In genomic region chr2:176067587-176068002, GRCh38 we compare ENCODE assay signal across 18 cellular contexts. TPM values are rescaled to one million over a fixed set of nuclear protein-coding genes. Genes with fewer than 3 reads are reported as not detected.
DNase-seq lines count a peak whose midpoint lies in the region; ATAC-seq and TF ChIP-seq lines count a peak whose summit lies in the region.
"Had no signal": no experiment of that assay in that cellular context is flagged by ENCODE, and none has a peak within 500 bp of the region (broad histone marks: within the 10 kb centered on the region; RNA-seq: fewer than 3 reads in every experiment).

No MANE protein-coding gene starts in this region.

- H3K4me1 Mint-ChIP-seq in activated CD8-positive, alpha-beta memory T cell treated with anti-CD3 and anti-CD28 coated beads, Interleukin-2, amount 10 ng/mL, durations not matched to agents 7 days and 5 days, result peaks cover 13% of the 10 kb centered on the region

- H3K27ac ChIP-seq in right atrium auricular region, result no peak overlapping the region
- no peak overlapping the region for H3K27ac ChIP-seq in neuronal stem cell (replicated peaks; ENCODE audit: low read length)
- no peak overlapping the region for H3K27ac ChIP-seq in upper lobe of left lung
- H3K27ac ChIP-seq: SJSA1 had no signal

- TF ChIP-seq POLR2A in upper lobe of left lung (IDR thresholded peaks at IDR 0.05), result no peak

- peaks cover 89% of the 10 kb centered on the region for H3K27me3 Mint-ChIP-seq in activated CD8-positive, alpha-beta memory T cell treated with anti-CD3 and anti-CD28 coated beads, Interleukin-2, amount 10 ng/mL, durations not matched to agents 7 days and 5 days

- H3K23ac ChIP-seq in neuronal stem cell (ENCODE audit: low read depth, low read length, poor library complexity), result peak overlapping the region; percentile 76

- intact Hi-C loops in Right ventricle myocardium inferior (cut with DNase I), result no loop called here
- intact Hi-C loops in left ventricle myocardium superior (cut with micrococcal nuclease), result no loop called here

- H3K27me3 ChIP-seq in right atrium auricular region, result peaks cover 10 to 27% of the 10 kb centered on the region in 2 donors
- H3K27me3 ChIP-seq in neuronal stem cell (ENCODE audit: control insufficient read depth in 3 of 3, insufficient read depth in 3 of 3, low read depth in 1 of 3, low read length in 3 of 3), result peaks cover 21 to 75% (median 48%) of the 10 kb centered on the region in 3 experiments
- peaks cover 0 to 58% (median 30%) of the 10 kb centered on the region in 4 donors for H3K27me3 ChIP-seq in upper lobe of left lung

- H3K36me3 Mint-ChIP-seq in activated CD8-positive, alpha-beta memory T cell treated with anti-CD3 and anti-CD28 coated beads, Interleukin-2, amount 10 ng/mL, durations not matched to agents 7 days and 5 days, result no peaks in the 10 kb centered on the region

- no peaks in the 10 kb centered on the region for H3K9me3 Mint-ChIP-seq in activated CD8-positive, alpha-beta memory T cell treated with anti-CD3 and anti-CD28 coated beads, Interleukin-2, amount 10 ng/mL, durations not matched to agents 7 days and 5 days (ENCODE audit: low read depth)
- H3K9me3 Mint-ChIP-seq: activated T-helper 2 cell treated with anti-CD3 and anti-CD28 coated beads, Interferon-gamma antibody, Interleukin-2, Interleukin-4, amounts not matched to agents 10 μg/mL and 5 μg/mL and 100 μg/mL, durations not matched to agents 14 hours and 24 hours and 36 hours; central memory CD8-positive, alpha-beta T cell had no signal

- no peak overlapping the region for H2BK12ac ChIP-seq in neuronal stem cell (ENCODE audit: low read length)

- H3K36me3 ChIP-seq in right atrium auricular region (no peaks in the 10 kb centered on the region), neuronal stem cell (replicated peaks in 1 of 2; ENCODE audit: control insufficient read depth in 2 of 2, insufficient read depth in 2 of 2, low read length in 2 of 2) (no peaks in the 10 kb centered on the region), upper lobe of left lung (no peaks in the 10 kb centered on the region)
- H3K36me3 ChIP-seq: SJSA1 had no signal

- no peak overlapping the region for H3K27ac Mint-ChIP-seq in activated CD8-positive, alpha-beta memory T cell treated with anti-CD3 and anti-CD28 coated beads, Interleukin-2, amount 10 ng/mL, durations not matched to agents 7 days and 5 days
- H3K27ac Mint-ChIP-seq: activated T-helper 2 cell treated with anti-CD3 and anti-CD28 coated beads, Interferon-gamma antibody, Interleukin-2, Interleukin-4, amounts not matched to agents 10 μg/mL and 5 μg/mL and 100 μg/mL, durations not matched to agents 14 hours and 24 hours and 36 hours had no signal

- no peak overlapping the region for H2BK120ac ChIP-seq in neuronal stem cell (ENCODE audit: low read depth, low read length)

- no peak overlapping the region for H2AK5ac ChIP-seq in neuronal stem cell (ENCODE audit: low read depth, low read length)

- ATAC-seq in Right ventricle myocardium inferior (peak; percentile 26), left ventricle myocardium superior (peak; percentile 56), upper lobe of left lung (ENCODE audit: low FRiP score in 2 of 2) (peak in 1 of 2 donors; percentile 39), GM21526 (IDR thresholded peaks at IDR 0.05; ENCODE audit: low FRiP score, unreplicated experiment) (no peak)
- ATAC-seq in activated CD8-positive, alpha-beta memory T cell treated with anti-CD3 and anti-CD28 coated beads, Interleukin-2, amount 10 ng/mL, durations not matched to agents 7 days and 5 days, result no peak

- H3K79me1 ChIP-seq in neuronal stem cell (ENCODE audit: low read depth, low read length), result no peaks in the 10 kb centered on the region

- DNase-seq in Right ventricle myocardium inferior (ENCODE audit: missing footprints) (no peak), right atrium auricular region (ENCODE audit: low spot score) (no peak), left ventricle myocardium superior (no peak), neuronal stem cell (ENCODE audit: low spot score) (no peak), upper lobe of left lung (peak in 1 of 2 donors; percentile 58), AG08395 (ENCODE audit: low spot score) (no peak)
- no peak for DNase-seq in activated CD8-positive, alpha-beta memory T cell treated with anti-CD3 and anti-CD28 coated beads, Interleukin-2, amount 10 ng/mL, durations not matched to agents 7 days and 5 days
- DNase-seq: activated CD4-positive, CD25-positive, alpha-beta regulatory T cell treated with anti-CD3 and anti-CD28 coated beads, Interleukin-2, amount 50 U/mL, for 72 hours; NCI-H1105 treated with DMSO at 0.1 percent for 48 hours; NCI-H774; stimulated activated naive CD4-positive, alpha-beta T cell treated with Interleukin-2 at 50 U/mL for 16 hours had no signal

- no peak for TF ChIP-seq EP300 in upper lobe of left lung (IDR thresholded peaks at IDR 0.05)

- peaks cover 0 to 20% of the 10 kb centered on the region in 2 donors for H3K4me1 ChIP-seq in right atrium auricular region
- H3K4me1 ChIP-seq in neuronal stem cell (ENCODE audit: control insufficient read depth in 2 of 2, insufficient read depth in 1 of 2, low read depth in 1 of 2, low read length in 2 of 2), result peaks cover 0 to 3% of the 10 kb centered on the region in 2 donors
- H3K4me1 ChIP-seq in upper lobe of left lung, result peaks cover 10 to 30% (median 14%) of the 10 kb centered on the region in 4 donors
- H3K4me1 ChIP-seq: SJSA1 had no signal

- no peak overlapping the region for H3K9ac ChIP-seq in neuronal stem cell (ENCODE audit: low read depth, low read length, poor library complexity)

- no peak overlapping the region for H3K18ac ChIP-seq in neuronal stem cell (ENCODE audit: low read length)

- H3K14ac ChIP-seq in neuronal stem cell (ENCODE audit: low read length), result no peak overlapping the region

- H3K4me2 ChIP-seq in neuronal stem cell (ENCODE audit: insufficient read depth, low read length, poor library complexity, severe bottlenecking), result no peak overlapping the region

- H3K9me3 ChIP-seq in right atrium auricular region (no peaks in the 10 kb centered on the region), neuronal stem cell (replicated peaks in 1 of 2; ENCODE audit: control insufficient read depth in 2 of 2, insufficient read depth in 1 of 2, low read depth in 1 of 2, low read length in 2 of 2) (peaks cover 0 to 9% of the 10 kb centered on the region in 2 donors), upper lobe of left lung (no peaks in the 10 kb centered on the region)
- H3K9me3 ChIP-seq: SJSA1 had no signal

- H2BK5ac ChIP-seq in neuronal stem cell (ENCODE audit: low read length), result no peak overlapping the region

- H3K4ac ChIP-seq in neuronal stem cell (ENCODE audit: low read length), result no peak overlapping the region

- no peak overlapping the region for H2AFZ ChIP-seq in neuronal stem cell (ENCODE audit: low read length)

- no CpG with 5 or more reads among the region's 27 CpGs for whole genome bisulfite sequencing in neuronal stem cell (ENCODE audit: extremely low coverage in 2 of 2, insufficient read length in 2 of 2, insufficient replicate concordance in 1 of 2), 2 donors
- 0 to 6% methylated on average over 13 to 21 of the region's 27 CpGs for WGBS in upper lobe of left lung, 2 donors

- CTCF ChIA-PET in activated CD8-positive, alpha-beta memory T cell treated with anti-CD3 and anti-CD28 coated beads, Interleukin-2, amount 10 ng/mL, durations not matched to agents 7 days and 5 days (lab: Charles Lee), result no interaction called here

- H2BK15ac ChIP-seq in neuronal stem cell (ENCODE audit: low read length), result no peak overlapping the region

- H3K4me3 ChIP-seq in right atrium auricular region, result peak overlapping the region in 1 of 2 donors; percentile 29
- H3K4me3 ChIP-seq in neuronal stem cell (ENCODE audit: low read length in 2 of 2), result peak overlapping the region in 1 of 2 donors; percentile 51
- H3K4me3 ChIP-seq in upper lobe of left lung, result peak overlapping the region in 3 of 4 donors; percentile 21 to 39 (median 34)
- H3K4me3 ChIP-seq: SJSA1 had no signal

- H4K8ac ChIP-seq in neuronal stem cell (ENCODE audit: low read depth, low read length), result no peak overlapping the region

- no peak overlapping the region for H4K91ac ChIP-seq in neuronal stem cell (ENCODE audit: low read depth, low read length, poor library complexity)

- no peak for TF ChIP-seq CTCF in right atrium auricular region (IDR thresholded peaks at IDR 0.05)
- no peak for TF ChIP-seq CTCF in upper lobe of left lung (IDR thresholded peaks at IDR 0.05)

- H3K4me3 Mint-ChIP-seq in activated CD8-positive, alpha-beta memory T cell treated with anti-CD3 and anti-CD28 coated beads, Interleukin-2, amount 10 ng/mL, durations not matched to agents 7 days and 5 days, result no peak overlapping the region
- H3K4me3 Mint-ChIP-seq: central memory CD8-positive, alpha-beta T cell had no signal

RNA-seq across cellular contexts. Expression of gene EVX2, which starts 16.2 kb away (rescaled TPM):
- total RNA-seq in Right ventricle myocardium inferior (not detected), right atrium auricular region (not detected), left ventricle myocardium superior (not detected), upper lobe of left lung (not detected)
- not detected for polyA plus RNA-seq in neuronal stem cell (2013, experiment 1 of 2)
- polyA plus RNA-seq in neuronal stem cell (2013, experiment 2 of 2), result not detected
- total RNA-seq in activated CD8-positive, alpha-beta memory T cell treated with anti-CD3 and anti-CD28 coated beads, Interleukin-2, amount 10 ng/mL, durations not matched to agents 7 days and 5 days, result not detected
- total RNA-seq: activated T-helper 2 cell treated with anti-CD3 and anti-CD28 coated beads, Interferon-gamma antibody, Interleukin-2, Interleukin-4, amounts not matched to agents 10 μg/mL and 5 μg/mL and 100 μg/mL, durations not matched to agents 14 hours and 24 hours and 36 hours; Daoy; glomerular endothelial cell; mononuclear cell; SJSA1 had no signal

RNA-seq across cellular contexts. Expression of gene HOXD13, which starts 24.9 kb away (rescaled TPM):
- not detected for total RNA-seq in Right ventricle myocardium inferior
- total RNA-seq in right atrium auricular region, result not detected
- total RNA-seq in left ventricle myocardium superior, result not detected
- 0.03 TPM for polyA plus RNA-seq in neuronal stem cell (2013, experiment 1 of 2)
- 0.03 TPM for polyA plus RNA-seq in neuronal stem cell (2013, experiment 2 of 2)
- total RNA-seq in upper lobe of left lung, result not detected
- not detected for total RNA-seq in activated CD8-positive, alpha-beta memory T cell treated with anti-CD3 and anti-CD28 coated beads, Interleukin-2, amount 10 ng/mL, durations not matched to agents 7 days and 5 days
- total RNA-seq: activated T-helper 2 cell treated with anti-CD3 and anti-CD28 coated beads, Interferon-gamma antibody, Interleukin-2, Interleukin-4, amounts not matched to agents 10 μg/mL and 5 μg/mL and 100 μg/mL, durations not matched to agents 14 hours and 24 hours and 36 hours; glomerular endothelial cell; mononuclear cell had no signal

RNA-seq across cellular contexts. Expression of gene HOXD12, which starts 32.0 kb away (rescaled TPM):
- total RNA-seq in Right ventricle myocardium inferior (not detected), right atrium auricular region (not detected), left ventricle myocardium superior (not detected), upper lobe of left lung (not detected)
- not detected for polyA plus RNA-seq in neuronal stem cell (2013, experiment 1 of 2)
- polyA plus RNA-seq in neuronal stem cell (2013, experiment 2 of 2), result not detected
- not detected for total RNA-seq in activated CD8-positive, alpha-beta memory T cell treated with anti-CD3 and anti-CD28 coated beads, Interleukin-2, amount 10 ng/mL, durations not matched to agents 7 days and 5 days
- total RNA-seq: activated T-helper 2 cell treated with anti-CD3 and anti-CD28 coated beads, Interferon-gamma antibody, Interleukin-2, Interleukin-4, amounts not matched to agents 10 μg/mL and 5 μg/mL and 100 μg/mL, durations not matched to agents 14 hours and 24 hours and 36 hours; glomerular endothelial cell; mononuclear cell had no signal

RNA-seq across cellular contexts. Expression of gene HOXD11, which starts 39.5 kb away (rescaled TPM):
- total RNA-seq in Right ventricle myocardium inferior, result not detected
- not detected for total RNA-seq in right atrium auricular region
- total RNA-seq in left ventricle myocardium superior, result not detected
- polyA plus RNA-seq in neuronal stem cell (2013, experiment 1 of 2), result not detected
- not detected for polyA plus RNA-seq in neuronal stem cell (2013, experiment 2 of 2)
- not detected for total RNA-seq in upper lobe of left lung
- total RNA-seq in activated CD8-positive, alpha-beta memory T cell treated with anti-CD3 and anti-CD28 coated beads, Interleukin-2, amount 10 ng/mL, durations not matched to agents 7 days and 5 days, result not detected
- total RNA-seq: activated T-helper 2 cell treated with anti-CD3 and anti-CD28 coated beads, Interferon-gamma antibody, Interleukin-2, Interleukin-4, amounts not matched to agents 10 μg/mL and 5 μg/mL and 100 μg/mL, durations not matched to agents 14 hours and 24 hours and 36 hours; mononuclear cell; SJSA1 had no signal

RNA-seq across cellular contexts. Expression of gene HOXD10, which starts 49.0 kb away (rescaled TPM):
- total RNA-seq in Right ventricle myocardium inferior (not detected), right atrium auricular region (not detected), left ventricle myocardium superior (not detected), upper lobe of left lung (under 1 TPM in 2 of 6 donors, not detected in 4; 0.47 to 0.55 TPM)
- not detected for polyA plus RNA-seq in neuronal stem cell (2013, experiment 1 of 2)
- not detected for polyA plus RNA-seq in neuronal stem cell (2013, experiment 2 of 2)
- total RNA-seq in activated CD8-positive, alpha-beta memory T cell treated with anti-CD3 and anti-CD28 coated beads, Interleukin-2, amount 10 ng/mL, durations not matched to agents 7 days and 5 days, result not detected
- total RNA-seq: activated T-helper 2 cell treated with anti-CD3 and anti-CD28 coated beads, Interferon-gamma antibody, Interleukin-2, Interleukin-4, amounts not matched to agents 10 μg/mL and 5 μg/mL and 100 μg/mL, durations not matched to agents 14 hours and 24 hours and 36 hours; mononuclear cell; SJSA1 had no signal

Comparison
In these comparisons a context has a peak if more than half of its experiments do, and no peak if none do; other contexts are left out.
1. ATAC-seq: peak in Right ventricle myocardium inferior (single experiment) and left ventricle myocardium superior (single experiment); none in activated CD8-positive, alpha-beta memory T cell treated with anti-CD3 and anti-CD28 coated beads, Interleukin-2, amount 10 ng/mL, durations not matched to agents 7 days and 5 days (single experiment) and GM21526 (single experiment).